Comparison of ENCODE assay signal across 9 cellular contexts in genomic region chr22:38114484-38115398, GRCh38. TPM values are rescaled to one million over a fixed set of nuclear protein-coding genes. Genes with fewer than 3 reads are reported as not detected.
DNase-seq lines count a peak whose midpoint lies in the region; ATAC-seq and TF ChIP-seq lines count a peak whose summit lies in the region.
"Had no signal": no experiment of that assay in that cellular context is flagged by ENCODE, and none has a peak within 500 bp of the region (broad histone marks: within the 10 kb centered on the region; RNA-seq: fewer than 3 reads in every experiment).

No MANE protein-coding gene starts in this region.

- H3K27ac Mint-ChIP-seq in Calu3 (ENCODE audit: unreplicated experiment) = peak overlapping the region; percentile 22
- no peak overlapping the region for H3K27ac Mint-ChIP-seq in activated T-helper 2 cell treated with anti-CD3 and anti-CD28 coated beads, Interferon-gamma antibody, Interleukin-2, Interleukin-4, amounts not matched to agents 10 μg/mL and 5 μg/mL and 100 μg/mL, durations not matched to agents 14 hours and 24 hours and 36 hours
- peak overlapping the region in 1 of 2 donors; percentile 91 for H3K27ac Mint-ChIP-seq in stimulated activated naive CD8-positive, alpha-beta T cell treated with anti-CD3 and anti-CD28 coated beads, Interleukin-15, amount 100 ng/mL, for 72 hours
- H3K27ac Mint-ChIP-seq: T-helper 1 cell treated with Interleukin-12 subunit alpha and Interleukin-12 subunit beta and Interleukin-4 antibody, amounts not matched to agents 30 μg/mL and 1 μg/mL, for 36 hours had no signal

- peaks cover 45% of the 10 kb centered on the region for H3K4me1 Mint-ChIP-seq in Calu3 (ENCODE audit: low read depth, unreplicated experiment)
- H3K4me1 Mint-ChIP-seq in activated T-helper 2 cell treated with anti-CD3 and anti-CD28 coated beads, Interferon-gamma antibody, Interleukin-2, Interleukin-4, amounts not matched to agents 10 μg/mL and 5 μg/mL and 100 μg/mL, durations not matched to agents 14 hours and 24 hours and 36 hours (ENCODE audit: low read depth) = no peaks in the 10 kb centered on the region
- peaks cover 10% of the 10 kb centered on the region for H3K4me1 Mint-ChIP-seq in stimulated activated naive CD8-positive, alpha-beta T cell treated with anti-CD3 and anti-CD28 coated beads, Interleukin-15, amount 100 ng/mL, for 72 hours

- peak overlapping the region; percentile 67 for H3K9ac ChIP-seq in neuronal stem cell (ENCODE audit: low read depth, low read length, poor library complexity)

- no peaks in the 10 kb centered on the region for H3K27me3 Mint-ChIP-seq in Calu3 (ENCODE audit: unreplicated experiment)
- no peaks in the 10 kb centered on the region for H3K27me3 Mint-ChIP-seq in activated T-helper 2 cell treated with anti-CD3 and anti-CD28 coated beads, Interferon-gamma antibody, Interleukin-2, Interleukin-4, amounts not matched to agents 10 μg/mL and 5 μg/mL and 100 μg/mL, durations not matched to agents 14 hours and 24 hours and 36 hours (ENCODE audit: low read depth)
- H3K27me3 Mint-ChIP-seq in stimulated activated naive CD8-positive, alpha-beta T cell treated with anti-CD3 and anti-CD28 coated beads, Interleukin-15, amount 100 ng/mL, for 72 hours = no peaks in the 10 kb centered on the region

- H4K8ac ChIP-seq in neuronal stem cell (ENCODE audit: low read depth, low read length) = no peak overlapping the region

- peak overlapping the region; percentile 23 for H3K4ac ChIP-seq in neuronal stem cell (ENCODE audit: low read length)

- peak overlapping the region; percentile 93 for H3K18ac ChIP-seq in neuronal stem cell (ENCODE audit: low read length)

- no TSS peak for BruUV-seq in Calu3 (replicated peaks; lab: Mats Ljungman, UMichigan)

- no peaks in the 10 kb centered on the region for H3K27me3 ChIP-seq in neuronal stem cell (ENCODE audit: control insufficient read depth in 3 of 3, insufficient read depth in 3 of 3, low read depth in 1 of 3, low read length in 3 of 3)

- H3K27ac ChIP-seq in neuronal stem cell (replicated peaks; ENCODE audit: low read length) = no peak overlapping the region

- H3K4me2 ChIP-seq in neuronal stem cell (ENCODE audit: insufficient read depth, low read length, poor library complexity, severe bottlenecking) = no peak overlapping the region

- peaks cover 2% of the 10 kb centered on the region in 2 donors for H3K4me1 ChIP-seq in neuronal stem cell (ENCODE audit: control insufficient read depth in 2 of 2, insufficient read depth in 1 of 2, low read depth in 1 of 2, low read length in 2 of 2)

- peak overlapping the region; percentile 54 for H2BK120ac ChIP-seq in neuronal stem cell (ENCODE audit: low read depth, low read length)

- H2BK15ac ChIP-seq in neuronal stem cell (ENCODE audit: low read length) = peak overlapping the region; percentile 79

- ATAC-seq in stimulated activated naive CD8-positive, alpha-beta T cell treated with anti-CD3 and anti-CD28 coated beads, Interleukin-15, amount 100 ng/mL, for 72 hours = peak; percentile 84
- no peak for ATAC-seq in GM18907 (IDR thresholded peaks at IDR 0.05; ENCODE audit: unreplicated experiment)

- TF ChIP-seq CTCF in Calu3 (IDR thresholded peaks at IDR 0.05; ENCODE audit: unreplicated experiment) (peak; percentile 82), fibroblast of the aortic adventitia (IDR thresholded peaks at IDR 0.05; ENCODE audit: insufficient read depth, low read length) (peak; percentile 99)

- peak overlapping the region; percentile 84 for H3K14ac ChIP-seq in neuronal stem cell (ENCODE audit: low read length)

- peak; percentile 93 for DNase-seq in Calu3
- peak; percentile 79 for DNase-seq in KBM-7
- DNase-seq in SHP77 (lab: John Stamatoyannopoulos, UW) = peak; percentile 56
- DNase-seq in activated T-helper 2 cell treated with anti-CD3 and anti-CD28 coated beads, Interferon-gamma antibody, Interleukin-2, Interleukin-4, amounts not matched to agents 10 μg/mL and 5 μg/mL and 100 μg/mL, durations not matched to agents 14 hours and 24 hours and 36 hours (ENCODE audit: low spot score) = peak; percentile 67
- peak; percentile 80 for DNase-seq in fibroblast of the aortic adventitia (ENCODE audit: low read depth)
- peak; percentile 71 for DNase-seq in neuronal stem cell (ENCODE audit: low spot score)
- peak; percentile 74 to 78 for DNase-seq in stimulated activated naive CD8-positive, alpha-beta T cell treated with anti-CD3 and anti-CD28 coated beads, Interleukin-15, amount 100 ng/mL, for 72 hours

- H2AFZ ChIP-seq in neuronal stem cell (ENCODE audit: low read length) = peak overlapping the region; percentile 85

- in situ Hi-C loops in KBM-7 (cut with MboI; ENCODE audit: low pct_unique_long_range_greater_than_20kb, low sequenced_read_pairs) = no loop called here

- WGBS in neuronal stem cell (ENCODE audit: extremely low coverage in 2 of 2, insufficient read length in 2 of 2, insufficient replicate concordance in 1 of 2), 2 donors = no CpG with 5 or more reads among the region's 32 CpGs

- H2BK12ac ChIP-seq in neuronal stem cell (ENCODE audit: low read length) = peak overlapping the region; percentile 67

- H2BK5ac ChIP-seq in neuronal stem cell (ENCODE audit: low read length) = peak overlapping the region; percentile 91

- no peaks in the 10 kb centered on the region for H3K36me3 ChIP-seq in neuronal stem cell (replicated peaks in 1 of 2; ENCODE audit: control insufficient read depth in 2 of 2, insufficient read depth in 2 of 2, low read length in 2 of 2)

- peak overlapping the region; percentile 64 for H4K91ac ChIP-seq in neuronal stem cell (ENCODE audit: low read depth, low read length, poor library complexity)

- H2AK5ac ChIP-seq in neuronal stem cell (ENCODE audit: low read depth, low read length) = peak overlapping the region; percentile 94

- no peaks in the 10 kb centered on the region for H3K9me3 Mint-ChIP-seq in Calu3 (ENCODE audit: low read depth, unreplicated experiment)
- no peaks in the 10 kb centered on the region for H3K9me3 Mint-ChIP-seq in activated T-helper 2 cell treated with anti-CD3 and anti-CD28 coated beads, Interferon-gamma antibody, Interleukin-2, Interleukin-4, amounts not matched to agents 10 μg/mL and 5 μg/mL and 100 μg/mL, durations not matched to agents 14 hours and 24 hours and 36 hours
- H3K9me3 Mint-ChIP-seq in stimulated activated naive CD8-positive, alpha-beta T cell treated with anti-CD3 and anti-CD28 coated beads, Interleukin-15, amount 100 ng/mL, for 72 hours = no peaks in the 10 kb centered on the region

- no peak overlapping the region for H3K4me3 Mint-ChIP-seq in Calu3 (ENCODE audit: low read depth, unreplicated experiment)
- no peak overlapping the region for H3K4me3 Mint-ChIP-seq in activated T-helper 2 cell treated with anti-CD3 and anti-CD28 coated beads, Interferon-gamma antibody, Interleukin-2, Interleukin-4, amounts not matched to agents 10 μg/mL and 5 μg/mL and 100 μg/mL, durations not matched to agents 14 hours and 24 hours and 36 hours (ENCODE audit: low read depth)
- no peak overlapping the region for H3K4me3 Mint-ChIP-seq in stimulated activated naive CD8-positive, alpha-beta T cell treated with anti-CD3 and anti-CD28 coated beads, Interleukin-15, amount 100 ng/mL, for 72 hours
- H3K4me3 Mint-ChIP-seq: T-helper 1 cell treated with Interleukin-12 subunit alpha and Interleukin-12 subunit beta and Interleukin-4 antibody, amounts not matched to agents 30 μg/mL and 1 μg/mL, for 36 hours had no signal

- CTCF ChIA-PET in Calu3 (lab: Charles Lee) = interaction anchor here (0.6 to 1.6 kb wide), 13 partner anchors 11 to 1041 kb away, joined by 3 to 8 read pairs (median 3); partner anchors contain the start of gene MAFF

- peaks cover 39% of the 10 kb centered on the region for H3K36me3 Mint-ChIP-seq in Calu3 (ENCODE audit: insufficient read depth, unreplicated experiment)
- H3K36me3 Mint-ChIP-seq in activated T-helper 2 cell treated with anti-CD3 and anti-CD28 coated beads, Interferon-gamma antibody, Interleukin-2, Interleukin-4, amounts not matched to agents 10 μg/mL and 5 μg/mL and 100 μg/mL, durations not matched to agents 14 hours and 24 hours and 36 hours (ENCODE audit: low read depth) = peaks cover 3% of the 10 kb centered on the region

- intact Hi-C loops in Calu3 (cut with micrococcal nuclease; ENCODE audit: unreplicated experiment) = loop anchor here (10.0 kb wide), 1 partner anchor 50 kb away; no protein-coding TSS in a partner anchor
- intact Hi-C loops in activated T-helper 2 cell treated with anti-CD3 and anti-CD28 coated beads, Interferon-gamma antibody, Interleukin-2, Interleukin-4, amounts not matched to agents 10 μg/mL and 5 μg/mL and 100 μg/mL, durations not matched to agents 14 hours and 24 hours and 36 hours (cut with micrococcal nuclease) = no loop called here

- H3K4me3 ChIP-seq in fibroblast of the aortic adventitia (ENCODE audit: low read depth, low read length) (no peak overlapping the region), neuronal stem cell (ENCODE audit: low read length in 2 of 2) (no peak overlapping the region)

- no peaks in the 10 kb centered on the region for H3K79me1 ChIP-seq in neuronal stem cell (ENCODE audit: low read depth, low read length)

- H3K9me3 ChIP-seq in neuronal stem cell (replicated peaks in 1 of 2; ENCODE audit: control insufficient read depth in 2 of 2, insufficient read depth in 1 of 2, low read depth in 1 of 2, low read length in 2 of 2) = no peaks in the 10 kb centered on the region

- H3K23ac ChIP-seq in neuronal stem cell (ENCODE audit: low read depth, low read length, poor library complexity) = peak overlapping the region; percentile 93

RNA-seq across cellular contexts. Expression of gene BAIAP2L2, which starts 4.3 kb away (rescaled TPM):
- total RNA-seq in Calu3 (2022) = 51.2 and 68.2 TPM in 2 replicates
- 0.09 and 0.34 TPM in 2 replicates for total RNA-seq in activated T-helper 2 cell treated with anti-CD3 and anti-CD28 coated beads, Interferon-gamma antibody, Interleukin-2, Interleukin-4, amounts not matched to agents 10 μg/mL and 5 μg/mL and 100 μg/mL, durations not matched to agents 14 hours and 24 hours and 36 hours
- total RNA-seq in fibroblast of the aortic adventitia (ENCODE audit: low replicate concordance) = 3.2 and 6.0 TPM in 2 replicates
- polyA plus RNA-seq in neuronal stem cell (2013, experiment 1 of 2) = 4.8 TPM
- 4.5 TPM for polyA plus RNA-seq in neuronal stem cell (2013, experiment 2 of 2)

RNA-seq across cellular contexts. Expression of gene SLC16A8, which starts 30.8 kb away (rescaled TPM):
- not detected in 2 replicates for total RNA-seq in Calu3 (2022)
- not detected in 2 replicates for total RNA-seq in activated T-helper 2 cell treated with anti-CD3 and anti-CD28 coated beads, Interferon-gamma antibody, Interleukin-2, Interleukin-4, amounts not matched to agents 10 μg/mL and 5 μg/mL and 100 μg/mL, durations not matched to agents 14 hours and 24 hours and 36 hours
- total RNA-seq in fibroblast of the aortic adventitia (ENCODE audit: low replicate concordance) = 0.18 and 1.6 TPM in 2 replicates
- 1.3 TPM for polyA plus RNA-seq in neuronal stem cell (2013, experiment 1 of 2)
- polyA plus RNA-seq in neuronal stem cell (2013, experiment 2 of 2) = 0.91 TPM

RNA-seq across cellular contexts. Expression of gene PICK1, which starts 57.5 kb away (rescaled TPM):
- total RNA-seq in Calu3 (2022) (54.2 and 58.3 TPM in 2 replicates), fibroblast of the aortic adventitia (ENCODE audit: low replicate concordance) (6.5 and 14.5 TPM in 2 replicates)
- total RNA-seq in activated T-helper 2 cell treated with anti-CD3 and anti-CD28 coated beads, Interferon-gamma antibody, Interleukin-2, Interleukin-4, amounts not matched to agents 10 μg/mL and 5 μg/mL and 100 μg/mL, durations not matched to agents 14 hours and 24 hours and 36 hours = 9.1 and 9.5 TPM in 2 replicates
- 8.4 TPM for polyA plus RNA-seq in neuronal stem cell (2013, experiment 1 of 2)
- 8.2 TPM for polyA plus RNA-seq in neuronal stem cell (2013, experiment 2 of 2)
